In genomic region chr3:44899683-44900367, GRCh38 we compare ENCODE assay signal across 19 cellular contexts. TPM values are rescaled to one million over a fixed set of nuclear protein-coding genes. Genes with fewer than 3 reads are reported as not detected.
A peak's percentile ranks its signal among the peaks of the same experiment; 100 is the strongest.
DNase-seq lines count a peak whose midpoint lies in the region; ATAC-seq and TF ChIP-seq lines count a peak whose summit lies in the region.
"Had no signal": no experiment of that assay in that cellular context is flagged by ENCODE, and none has a peak within 500 bp of the region (broad histone marks: within the 10 kb centered on the region; RNA-seq: fewer than 3 reads in every experiment).

No MANE protein-coding gene starts in this region.

- H2AFZ ChIP-seq in mesenchymal stem cell (ENCODE audit: low read depth, low read length) = no peak overlapping the region
- H2AFZ ChIP-seq: GM23248 had no signal

- H3K18ac ChIP-seq in mesenchymal stem cell (ENCODE audit: low read depth in 1 of 2, low read length in 2 of 2) = no peak overlapping the region

- H3K4me2 ChIP-seq in mesenchymal stem cell (ENCODE audit: low read length, poor library complexity, severe bottlenecking) = no peak overlapping the region

- no peak overlapping the region for H2BK120ac ChIP-seq in mesenchymal stem cell (ENCODE audit: low read depth, low read length)

- no peak overlapping the region for H3K4me3 ChIP-seq in breast epithelium
- no peak overlapping the region for H3K4me3 ChIP-seq in mesenchymal stem cell (ENCODE audit: insufficient read depth in 1 of 2, low read depth in 1 of 2, low read length in 2 of 2)
- H3K4me3 ChIP-seq: GM23248 had no signal

- POLR2A ChIA-PET in MCF 10A (lab: Yijun Ruan, JAX) = interaction anchor here (1.7 kb wide), 1 partner anchor 13 kb away, joined by 4 read pairs; no protein-coding TSS in a partner anchor

- no peak overlapping the region for H2BK12ac ChIP-seq in mesenchymal stem cell (ENCODE audit: low read length in 2 of 2)

- no peaks in the 10 kb centered on the region for H3K36me3 Mint-ChIP-seq in MCF 10A (ENCODE audit: insufficient read depth, unreplicated experiment)
- no peaks in the 10 kb centered on the region for H3K36me3 Mint-ChIP-seq in type B pancreatic cell
- H3K36me3 Mint-ChIP-seq: CD14-positive monocyte had no signal

- H3K4me1 ChIP-seq in breast epithelium = no peaks in the 10 kb centered on the region
- H3K4me1 ChIP-seq in mesenchymal stem cell (ENCODE audit: control insufficient read depth, insufficient read depth, low read depth, low read length) = peaks cover under 1% of the 10 kb centered on the region

- H3K9me3 Mint-ChIP-seq in MCF 10A (ENCODE audit: unreplicated experiment) = no peaks in the 10 kb centered on the region
- H3K9me3 Mint-ChIP-seq in type B pancreatic cell = no peaks in the 10 kb centered on the region

- no TSS peak for BruUV-seq in MCF 10A (replicated peaks; lab: Mats Ljungman, UMichigan)

- no peak for ATAC-seq in left ventricle myocardium superior

- peak overlapping the region in 1 of 2 experiments; percentile 26 for H3K14ac ChIP-seq in mesenchymal stem cell (ENCODE audit: low read length in 2 of 2)

- H2AK5ac ChIP-seq in mesenchymal stem cell (ENCODE audit: low read length, severe bottlenecking) = no peak overlapping the region

- no peak overlapping the region for H2BK15ac ChIP-seq in mesenchymal stem cell (ENCODE audit: low read depth, poor library complexity, severe bottlenecking)

- TF ChIP-seq POLR2A in breast epithelium (IDR thresholded peaks at IDR 0.05) = no peak

- peak overlapping the region in 1 of 2 experiments; percentile 35 for H3K23ac ChIP-seq in mesenchymal stem cell (ENCODE audit: low read length in 2 of 2)

- H3K27me3 Mint-ChIP-seq in MCF 10A (ENCODE audit: insufficient read depth, unreplicated experiment) = no peaks in the 10 kb centered on the region
- peaks cover 9% of the 10 kb centered on the region for H3K27me3 Mint-ChIP-seq in type B pancreatic cell

- 60% methylated on average over 12 of the region's 13 CpGs for WGBS in mesenchymal stem cell

- intact Hi-C loops in MCF 10A (cut with micrococcal nuclease) (no loop called here), breast epithelium (cut with DNase I; ENCODE audit: low total_unique reads) (no loop called here), left ventricle myocardium superior (cut with micrococcal nuclease) (no loop called here)

- CTCF ChIA-PET in MCF 10A (lab: Yijun Ruan, JAX) = interaction anchor here (0.6 kb wide), 1 partner anchor 139 kb away, joined by 3 read pairs; the partner anchor contains the start of gene KIAA1143

- no peak overlapping the region for H2BK5ac ChIP-seq in mesenchymal stem cell (ENCODE audit: low read depth, low read length, poor library complexity, severe bottlenecking)

- TF ChIP-seq CTCF in MCF 10A (IDR thresholded peaks at IDR 0.05; ENCODE audit: unreplicated experiment) (no peak), breast epithelium (IDR thresholded peaks at IDR 0.05) (no peak), type B pancreatic cell (conservative IDR thresholded peaks at IDR 0.05) (no peak)

- H3K4me3 Mint-ChIP-seq in MCF 10A (ENCODE audit: unreplicated experiment) (no peak overlapping the region), type B pancreatic cell (no peak overlapping the region)
- H3K4me3 Mint-ChIP-seq: CD14-positive monocyte had no signal

- no peaks in the 10 kb centered on the region for H3K36me3 ChIP-seq in breast epithelium
- H3K36me3 ChIP-seq in mesenchymal stem cell (ENCODE audit: control insufficient read depth in 1 of 2, insufficient read depth in 2 of 2, low read depth in 1 of 2, low read length in 2 of 2) = no peaks in the 10 kb centered on the region

- H4K91ac ChIP-seq in mesenchymal stem cell (ENCODE audit: low read length) = no peak overlapping the region

- H3K27ac ChIP-seq in breast epithelium = no peak overlapping the region
- H3K27ac ChIP-seq in mesenchymal stem cell (ENCODE audit: low read length, poor library complexity, severe bottlenecking) = no peak overlapping the region
- H3K27ac ChIP-seq: GM23248 had no signal

- H3K27me3 ChIP-seq in breast epithelium (peaks cover 0 to 8% of the 10 kb centered on the region in 2 donors), mesenchymal stem cell (ENCODE audit: control insufficient read depth in 1 of 2, insufficient read depth in 1 of 2, low read length in 2 of 2) (peaks cover 3 to 54% of the 10 kb centered on the region in 2 experiments)

- H3K27ac Mint-ChIP-seq in MCF 10A (ENCODE audit: low read depth, unreplicated experiment) (peak overlapping the region; percentile 39), type B pancreatic cell (peak overlapping the region; percentile 15)

- H3K79me1 ChIP-seq in mesenchymal stem cell (replicated peaks; ENCODE audit: low read length, poor library complexity, severe bottlenecking) = no peaks in the 10 kb centered on the region

- peak overlapping the region; percentile 13 for H4K8ac ChIP-seq in mesenchymal stem cell (ENCODE audit: low read length)

- no peak overlapping the region for H3K4ac ChIP-seq in mesenchymal stem cell (ENCODE audit: low read depth in 1 of 2, low read length in 2 of 2)

- DNase-seq in MCF 10A (ENCODE audit: unreplicated experiment) (no peak), breast epithelium (ENCODE audit: low spot score in 2 of 2) (no peak), ecto neural progenitor cell (ENCODE audit: low spot score) (peak; percentile 55), mesenchymal stem cell (no peak), type B pancreatic cell (ENCODE audit: extremely low spot score, unreplicated experiment) (no peak), NCI-H1092 treated with DMSO at 0.1 percent for 48 hours (lab: John Stamatoyannopoulos, UW) (no peak), left ventricle myocardium superior (no peak)
- DNase-seq in activated naive CD4-positive, alpha-beta T cell treated with Interleukin-2 at 50 U/mL for 16 hours = no peak
- DNase-seq: AML-193; GF-D8; GM23248; MM.1S; NCI-H1105 treated with DMSO at 0.1 percent for 48 hours; NCI-H187; NCI-H446; NK-92 treated with Interleukin-12 subunit alpha and Interleukin-12 subunit beta, amount 100 ng/mL, for 24 hours; OCI-M1 had no signal

- no peak overlapping the region for H3K9ac ChIP-seq in mesenchymal stem cell (ENCODE audit: low read length)
- H3K9ac ChIP-seq: GM23248 had no signal

- H3K4me1 Mint-ChIP-seq in MCF 10A (ENCODE audit: insufficient read depth, unreplicated experiment) (no peaks in the 10 kb centered on the region), type B pancreatic cell (ENCODE audit: unreplicated experiment) (peaks cover 16% of the 10 kb centered on the region)
- H3K4me1 Mint-ChIP-seq: CD14-positive monocyte had no signal

- H3K9me3 ChIP-seq in breast epithelium = no peaks in the 10 kb centered on the region
- no peaks in the 10 kb centered on the region for H3K9me3 ChIP-seq in mesenchymal stem cell (ENCODE audit: control insufficient read depth, low read length)

RNA-seq across cellular contexts. Expression of gene TGM4, which starts 25.4 kb away (rescaled TPM):
- 1.1 and 2.5 TPM in 2 replicates for total RNA-seq in MCF 10A (2022)
- under 1 TPM in 1 of 3 donors, not detected in 2; 0.16 TPM for total RNA-seq in breast epithelium
- 0.01 TPM for polyA plus RNA-seq in mesenchymal stem cell (2013, experiment 1 of 2)
- not detected for polyA plus RNA-seq in mesenchymal stem cell (2013, experiment 2 of 2)
- total RNA-seq in type B pancreatic cell (ENCODE audit: low replicate concordance) = not detected in 2 replicates
- not detected for total RNA-seq in left ventricle myocardium superior
- total RNA-seq: GM23248, RPMI7951 had no signal
- polyA plus RNA-seq: GM23248 had no signal

RNA-seq across cellular contexts. Expression of gene TMEM42, which starts 38.1 kb away (rescaled TPM):
- total RNA-seq in MCF 10A (2022) = 27.6 and 27.8 TPM in 2 replicates
- total RNA-seq in breast epithelium = 10 to 100 TPM; 12.8 to 28.6 (median 20.3) TPM
- polyA plus RNA-seq in mesenchymal stem cell (2013, experiment 1 of 2) = 10.3 TPM
- polyA plus RNA-seq in mesenchymal stem cell (2013, experiment 2 of 2) = 10.8 TPM
- 10.3 and 16.1 TPM in 2 replicates for total RNA-seq in type B pancreatic cell (ENCODE audit: low replicate concordance)
- 10.0 TPM for total RNA-seq in left ventricle myocardium superior
